In genomic region chr17:30116661-30117547, GRCh38 we compare ENCODE assay signal across 1 cellular context.
A peak's percentile ranks its signal among the peaks of the same experiment; 100 is the strongest.
TF ChIP-seq lines count a peak whose summit lies in the region.

NSRP1 (plus strand) TSS chr17:30116816; CDS start chr17:30116844, 28 bp downstream.

TF ChIP-seq in K562, 482 proteins besides CTCF, POLR2A, EP300 and RAD21 (continued from another document and continues in another):
- peak in 1 of 2 experiments; percentile 41; a peak in 2 of 4 replicates for TF ChIP-seq FOXK2 (conservative IDR thresholded peaks at IDR 0.05 in 1 of 2, IDR thresholded peaks at IDR 0.05 in 1 of 2; ENCODE audit: low read depth in 2 of 2)
- peak; percentile 27; the same call in 1 of the 2 replicates for TF ChIP-seq TEAD4 (IDR thresholded peaks at IDR 0.05; ENCODE audit: low read length)
- TF ChIP-seq TEAD4 (CRISPR knock-in tag; IDR thresholded peaks at IDR 0.05; ENCODE audit: borderline replicate concordance) = no peak
- TF ChIP-seq ZNF407 (IDR thresholded peaks at IDR 0.05; ENCODE audit: low read depth) = peak; percentile 28; the same call in 1 of the 2 replicates
- no peak for TF ChIP-seq ZNF583 (CRISPR knock-in tag; IDR thresholded peaks at IDR 0.05)
- peak; percentile 73; the same call in 1 of the 2 replicates for TF ChIP-seq NBN (IDR thresholded peaks at IDR 0.05; ENCODE audit: low read depth)
- TF ChIP-seq ZNF511 (CRISPR knock-in tag; IDR thresholded peaks at IDR 0.05) = peak; percentile 62; the same call in 1 of the 2 replicates
- TF ChIP-seq HMGN3 (IDR thresholded peaks at IDR 0.05; ENCODE audit: borderline replicate concordance, extremely low read depth, insufficient read length, low read depth, low read length) = peak; percentile 52
- peak; percentile 95 to 99 (median 96) for TF ChIP-seq YY1 (IDR thresholded peaks at IDR 0.05; ENCODE audit: borderline replicate concordance in 1 of 3, control insufficient read depth in 1 of 3, extremely low read depth in 1 of 3, insufficient read depth in 3 of 3, insufficient read length in 1 of 3, insufficient replicate concordance in 2 of 3, low read depth in 1 of 3, low read length in 2 of 3)
- TF ChIP-seq HEY1 (CRISPR knock-in tag; IDR thresholded peaks at IDR 0.05; ENCODE audit: borderline replicate concordance) = no peak
- peak; percentile 96 for TF ChIP-seq EP400 (IDR thresholded peaks at IDR 0.05)
- TF ChIP-seq ATF1 (CRISPR knock-in tag; IDR thresholded peaks at IDR 0.05) = peak; percentile 74
- TF ChIP-seq ATF1 (tag; IDR thresholded peaks at IDR 0.05) = peak; percentile 97
- peak; percentile 47; the same call in 1 of the 2 replicates for TF ChIP-seq TFAP4 (CRISPR knock-in tag; IDR thresholded peaks at IDR 0.05; ENCODE audit: borderline replicate concordance)
- TF ChIP-seq POLR2AphosphoS2 (IDR thresholded peaks at IDR 0.05; ENCODE audit: low read length) = peak; percentile 79; the same call in 1 of the 2 replicates
- TF ChIP-seq FOSL1 (tag; conservative IDR thresholded peaks at IDR 0.05) = peak; percentile 75
- TF ChIP-seq ZBTB9 (CRISPR knock-in tag; IDR thresholded peaks at IDR 0.05) = peak; percentile 86
- peak; percentile 82 for TF ChIP-seq ATF3 (IDR thresholded peaks at IDR 0.05)
- TF ChIP-seq ATF3 (CRISPR knock-in tag; conservative IDR thresholded peaks at IDR 0.05) = peak; percentile 28; the same call in 1 of the 2 replicates
- no peak for TF ChIP-seq BCL6 (CRISPR knock-in tag; IDR thresholded peaks at IDR 0.05)
- TF ChIP-seq ZBTB17 (CRISPR knock-in tag; IDR thresholded peaks at IDR 0.05) = peak; percentile 56; the same call in 1 of the 2 replicates
- TF ChIP-seq ETV1 (tag; conservative IDR thresholded peaks at IDR 0.05; ENCODE audit: low read depth) = peak; percentile 35; the same call in 1 of the 2 replicates
- TF ChIP-seq POU5F1 (IDR thresholded peaks at IDR 0.05; ENCODE audit: borderline replicate concordance, low read depth, low read length, partially characterized antibody) = no peak
- TF ChIP-seq SP1 (CRISPR knock-in tag; IDR thresholded peaks at IDR 0.05) = peak; percentile 43; the same call in 1 of the 2 replicates
- TF ChIP-seq TOE1 (IDR thresholded peaks at IDR 0.05; ENCODE audit: borderline replicate concordance) = peak; percentile 46
- no peak for TF ChIP-seq TOE1 (CRISPR knock-in tag; IDR thresholded peaks at IDR 0.05; ENCODE audit: borderline replicate concordance, low read depth)
- peak; percentile 99 for TF ChIP-seq TAF9B (IDR thresholded peaks at IDR 0.05; ENCODE audit: partially characterized antibody)
- TF ChIP-seq POLR2B (IDR thresholded peaks at IDR 0.05; ENCODE audit: low read depth, partially characterized antibody) = peak; percentile 98
- TF ChIP-seq THAP12 (CRISPR knock-in tag; IDR thresholded peaks at IDR 0.05) = peak; percentile 65; the same call in 1 of the 2 replicates
- peak; percentile 7 for TF ChIP-seq GTF3C2 (IDR thresholded peaks at IDR 0.05; ENCODE audit: borderline replicate concordance, extremely low read depth, insufficient read length)
- TF ChIP-seq POLR2H (tag; IDR thresholded peaks at IDR 0.05; ENCODE audit: low read depth) = peak; percentile 96
- peak; percentile 79; the same call in 1 of the 2 replicates for TF ChIP-seq GTF2F1 (IDR thresholded peaks at IDR 0.05; ENCODE audit: low read depth, low read length)
- TF ChIP-seq CHD4 (IDR thresholded peaks at IDR 0.05; ENCODE audit: insufficient read depth, insufficient replicate concordance, low read depth, low read length, poor library complexity, severe bottlenecking) = no peak
- TF ChIP-seq ZZZ3 (IDR thresholded peaks at IDR 0.05) = peak; percentile 37; the same call in 1 of the 2 replicates
- no peak for TF ChIP-seq FOXA3 (CRISPR knock-in tag; conservative IDR thresholded peaks at IDR 0.05 in 1 of 2, IDR thresholded peaks at IDR 0.05 in 1 of 2)
- TF ChIP-seq PKNOX1 (IDR thresholded peaks at IDR 0.05) = peak; percentile 76
- TF ChIP-seq ZNF589 (CRISPR knock-in tag; IDR thresholded peaks at IDR 0.05; ENCODE audit: low read depth) = 0 out of 2 replicates have a peak, but pooled peaks have one; percentile 35
- TF ChIP-seq HMG20A (CRISPR knock-in tag; conservative IDR thresholded peaks at IDR 0.05) = 0 out of 2 replicates have a peak, but pooled peaks have one; percentile 21
- TF ChIP-seq NCOA1 (IDR thresholded peaks at IDR 0.05; ENCODE audit: low read depth) = peak; percentile 37; the same call in 1 of the 2 replicates
- peak; percentile 99 for TF ChIP-seq NFRKB (IDR thresholded peaks at IDR 0.05; ENCODE audit: low read depth)
- peak; percentile 74 for TF ChIP-seq ARHGAP35 (IDR thresholded peaks at IDR 0.05; ENCODE audit: partially characterized antibody)
